In genomic region chr7:130493275-130493868, GRCh38 we compare ENCODE assay signal across 8 cellular contexts. TPM values are rescaled to one million over a fixed set of nuclear protein-coding genes. Genes with fewer than 3 reads are reported as not detected.
DNase-seq lines count a peak whose midpoint lies in the region; ATAC-seq and TF ChIP-seq lines count a peak whose summit lies in the region.

No MANE protein-coding gene starts in this region.

- peaks cover 2 to 12% (median 6%) of the 10 kb centered on the region in 5 donors for H3K36me3 Mint-ChIP-seq in naive thymus-derived CD4-positive, alpha-beta T cell

- H3K9me3 ChIP-seq in AG04450 (ENCODE audit: control insufficient read depth, insufficient read depth, low read length), result peaks cover 30% of the 10 kb centered on the region
- H3K9me3 ChIP-seq in HAP-1, result no peaks in the 10 kb centered on the region
- no peaks in the 10 kb centered on the region for H3K9me3 ChIP-seq in naive thymus-derived CD4-positive, alpha-beta T cell (ENCODE audit: control insufficient read depth in 2 of 3, low read length in 3 of 3)

- CTCF ChIA-PET in AG04450 (lab: Charles Lee), result interaction anchor here (1.3 kb wide), 1 partner anchor 215 kb away, joined by 3 read pairs; no protein-coding TSS in a partner anchor
- CTCF ChIA-PET in naive thymus-derived CD4-positive, alpha-beta T cell (lab: Charles Lee), result no interaction called here

- peaks cover 0 to 8% (median 0%) of the 10 kb centered on the region in 11 donors for H3K9me3 Mint-ChIP-seq in naive thymus-derived CD4-positive, alpha-beta T cell

- H3K27me3 ChIP-seq in AG04450 (ENCODE audit: control insufficient read depth, insufficient read depth, low read length) (no peaks in the 10 kb centered on the region), HAP-1 (ENCODE audit: low read depth) (peaks cover 29% of the 10 kb centered on the region), dorsolateral prefrontal cortex (no peaks in the 10 kb centered on the region)
- peaks cover 0 to 3% of the 10 kb centered on the region in 2 donors for H3K27me3 ChIP-seq in naive thymus-derived CD4-positive, alpha-beta T cell (ENCODE audit: control insufficient read depth in 2 of 2, insufficient read depth in 2 of 2, low read length in 2 of 2)

- intact Hi-C loops in dorsolateral prefrontal cortex (cut with DNase I), result loop anchor here (5.0 to 10.0 kb wide), 2 partner anchors 289 to 421 kb away; partner anchors contain the start of genes KLHDC10 (in 2 of the 2), SSMEM1 (in 1 of the 2) and TMEM209 (in 1 of the 2)
- intact Hi-C loops in naive thymus-derived CD4-positive, alpha-beta T cell (cut with micrococcal nuclease), result no loop called here

- in situ Hi-C loops in HAP-1 (cut with MboI; ENCODE audit: low sequenced_read_pairs), result no loop called here

- no peak for ATAC-seq in naive thymus-derived CD4-positive, alpha-beta T cell
- ATAC-seq in HG03025 (IDR thresholded peaks at IDR 0.05; ENCODE audit: low FRiP score, unreplicated experiment), result no peak

- H3K27ac Mint-ChIP-seq in naive thymus-derived CD4-positive, alpha-beta T cell, result no peak overlapping the region

- H3K36me3 ChIP-seq in HAP-1 (replicated peaks), result no peaks in the 10 kb centered on the region
- H3K36me3 ChIP-seq in naive thymus-derived CD4-positive, alpha-beta T cell (ENCODE audit: control insufficient read depth in 2 of 3, insufficient read depth in 3 of 3, low read length in 3 of 3), result no peaks in the 10 kb centered on the region

- H3K4me3 ChIP-seq in AG04450 (ENCODE audit: low read depth, low read length) (peak overlapping the region; percentile 74), HAP-1 (peak overlapping the region; percentile 29; the same call in 1 of the 2 replicates), dorsolateral prefrontal cortex (peak overlapping the region; percentile 15 to 73 (median 58))
- H3K4me3 ChIP-seq in naive thymus-derived CD4-positive, alpha-beta T cell (ENCODE audit: low read length), result peak overlapping the region; percentile 13

- peaks cover 6 to 20% (median 17%) of the 10 kb centered on the region in 7 donors for H3K4me1 Mint-ChIP-seq in naive thymus-derived CD4-positive, alpha-beta T cell

- peak overlapping the region; percentile 9 to 83 (median 72) for H3K4me3 Mint-ChIP-seq in naive thymus-derived CD4-positive, alpha-beta T cell

- H3K4me1 ChIP-seq in HAP-1, result peaks cover 6% of the 10 kb centered on the region
- H3K4me1 ChIP-seq in naive thymus-derived CD4-positive, alpha-beta T cell (ENCODE audit: control insufficient read depth in 2 of 2, insufficient read depth in 2 of 2, low read length in 2 of 2), result peaks cover 0 to 5% of the 10 kb centered on the region in 2 donors

- DNase-seq in AG04450 (ENCODE audit: low read depth, low spot score) (no peak), HAP-1 (ENCODE audit: low spot score in 2 of 2) (no peak), dorsolateral prefrontal cortex (peak in 2 of 10 donors; percentile 45 to 47), NCI-H2107 treated with DMSO at 0.1 percent for 48 hours (lab: John Stamatoyannopoulos, UW; ENCODE audit: unreplicated experiment) (no peak), kidney tubule cell (ENCODE audit: low spot score) (no peak), NCI-H524 treated with DMSO at 0.1 percent for 48 hours (lab: John Stamatoyannopoulos, UW) (no peak)
- no peak for DNase-seq in naive thymus-derived CD4-positive, alpha-beta T cell

- TF ChIP-seq CTCF in AG04450 (IDR thresholded peaks at IDR 0.05; ENCODE audit: low read depth, low read length) (no peak), dorsolateral prefrontal cortex (IDR thresholded peaks at IDR 0.05 in 54 of 56, conservative IDR thresholded peaks at IDR 0.05 in 2 of 56; ENCODE audit: low read depth in 1 of 56, partially characterized antibody in 56 of 56) (no peak)

- POLR2A ChIA-PET in AG04450 (lab: Yijun Ruan, JAX), result no interaction called here
- POLR2A ChIA-PET in naive thymus-derived CD4-positive, alpha-beta T cell (lab: Charles Lee), result no interaction called here

- H3K27me3 Mint-ChIP-seq in naive thymus-derived CD4-positive, alpha-beta T cell, result peaks cover 12 to 60% (median 39%) of the 10 kb centered on the region in 5 donors

- peak overlapping the region; percentile 39 for H3K27ac ChIP-seq in AG04450 (ENCODE audit: low read depth, low read length)
- peak overlapping the region in 26 of 59 donors; percentile 0 to 85 (median 68) for H3K27ac ChIP-seq in dorsolateral prefrontal cortex
- no peak overlapping the region for H3K27ac ChIP-seq in naive thymus-derived CD4-positive, alpha-beta T cell (ENCODE audit: low read depth, low read length)

RNA-seq across cellular contexts. Expression of gene MEST, which starts 1.5 kb away (rescaled TPM):
- 236 and 293 TPM in 2 replicates for polyA plus RNA-seq in AG04450 (2011; rRNA removed)
- polyA minus RNA-seq in AG04450 (2011; rRNA and poly(A)+ RNA removed), result 177 and 193 TPM in 2 replicates
- 100 to 1,000 TPM in 109 of 120 experiments, 10 to 100 TPM in 11; 36.7 to 215 (median 138) TPM for total RNA-seq in dorsolateral prefrontal cortex
- total RNA-seq in naive thymus-derived CD4-positive, alpha-beta T cell, result 1 to 10 TPM; 1.6 to 5.0 (median 4.1) TPM
- polyA plus RNA-seq in naive thymus-derived CD4-positive, alpha-beta T cell, result 1 to 10 TPM; 7.0 to 8.7 TPM

RNA-seq across cellular contexts. Expression of gene CEP41, which starts 52.6 kb away (rescaled TPM):
- 23.6 and 26.4 TPM in 2 replicates for polyA plus RNA-seq in AG04450 (2011; rRNA removed)
- polyA minus RNA-seq in AG04450 (2011; rRNA and poly(A)+ RNA removed), result 22.5 and 22.8 TPM in 2 replicates
- total RNA-seq in dorsolateral prefrontal cortex, result 10 to 100 TPM; 10.4 to 41.3 (median 27.0) TPM
- 10 to 100 TPM in 3 of 5 experiments, 1 to 10 TPM in 2; 6.9 to 16.0 (median 12.6) TPM for total RNA-seq in naive thymus-derived CD4-positive, alpha-beta T cell
- 10 to 100 TPM; 26.4 to 29.6 TPM for polyA plus RNA-seq in naive thymus-derived CD4-positive, alpha-beta T cell

Comparison
In these comparisons a context has a peak if more than half of its experiments do, and no peak if none do; other contexts are left out.
1. H3K4me3 ChIP-seq: peak in every context shown above with its lines; median percentile 74 in AG04450; 58 in dorsolateral prefrontal cortex; 29 in HAP-1; 13 in naive thymus-derived CD4-positive, alpha-beta T cell.
2. RNA of gene MEST, which starts 1.5 kb away (total RNA-seq): 36.7 to 215 TPM in dorsolateral prefrontal cortex; 1.6 to 5.0 TPM in naive thymus-derived CD4-positive, alpha-beta T cell; every median in the first group is over 4 times any median in the second.
3. intact Hi-C loops: an anchor here in dorsolateral prefrontal cortex (5.0 to 10.0 kb wide); none called in naive thymus-derived CD4-positive, alpha-beta T cell.